12 cellular contexts compared by ENCODE assay signal in genomic region chr1:50724626-50725286, GRCh38.
DNase-seq lines count a peak whose midpoint lies in the region; ATAC-seq, FAIRE-seq and TF ChIP-seq lines count a peak whose summit lies in the region.
"Had no signal": no experiment of that assay in that cellular context is flagged by ENCODE, and none has a peak within 500 bp of the region (broad histone marks: within the 10 kb centered on the region; RNA-seq: fewer than 3 reads in every experiment).

No MANE protein-coding gene starts in this region.

- H3K27ac ChIP-seq in KOPT-K1 (ENCODE audit: low read depth, low read length, poor library complexity, severe bottlenecking) (peak overlapping the region; percentile 12), kidney (ENCODE audit: low read depth in 2 of 2, low read length in 2 of 2) (no peak overlapping the region), suprapubic skin (no peak overlapping the region)
- H3K27ac ChIP-seq: epithelial cell of prostate, pancreas had no signal

- DNase-seq in GM18507 (ENCODE audit: extremely low spot score, insufficient read length, low read depth) (peak; percentile 5), iris pigment epithelial cell (ENCODE audit: low read depth) (peak; percentile 30), kidney (no peak), suprapubic skin (ENCODE audit: low spot score in 2 of 2) (no peak), left cardiac atrium (no peak), NK-92 (lab: John Stamatoyannopoulos, UW; ENCODE audit: unreplicated experiment) (no peak)
- DNase-seq: pancreas had no signal

- no peak for TF ChIP-seq EP300 in suprapubic skin (IDR thresholded peaks at IDR 0.05)

- no peak for TF ChIP-seq POLR2A in suprapubic skin (IDR thresholded peaks at IDR 0.05)

- intact Hi-C loops in kidney (cut with DNase I) (no loop called here), left cardiac atrium (cut with DNase I) (no loop called here)

- TF ChIP-seq CTCF in kidney (IDR thresholded peaks at IDR 0.05; ENCODE audit: borderline replicate concordance, extremely low read depth, insufficient read depth) (no peak), suprapubic skin (IDR thresholded peaks at IDR 0.05) (no peak)

- H3K4me3 ChIP-seq in kidney (ENCODE audit: low read length in 2 of 2) (no peak overlapping the region), suprapubic skin (no peak overlapping the region)
- H3K4me3 ChIP-seq: pancreas had no signal

- H3K9me3 ChIP-seq in KOPT-K1 (ENCODE audit: insufficient read depth, low read length, poor library complexity, severe bottlenecking) (no peaks in the 10 kb centered on the region), kidney (ENCODE audit: control insufficient read depth in 1 of 2, low read length in 2 of 2) (no peaks in the 10 kb centered on the region), suprapubic skin (no peaks in the 10 kb centered on the region)
- H3K9me3 ChIP-seq: pancreas had no signal

- no peaks in the 10 kb centered on the region for H3K27me3 ChIP-seq in suprapubic skin
- H3K27me3 ChIP-seq: pancreas had no signal

- ATAC-seq in GM21717 (IDR thresholded peaks at IDR 0.05; ENCODE audit: unreplicated experiment) = peak; percentile 84
- no peak for ATAC-seq in left cardiac atrium
- ATAC-seq: HCT116, WTC11 had no signal

- 74% methylated on average over 4 of the region's 4 CpGs for WGBS in suprapubic skin

- peaks cover 13% of the 10 kb centered on the region for H3K36me3 ChIP-seq in KOPT-K1 (ENCODE audit: insufficient read depth, low read length)
- no peaks in the 10 kb centered on the region for H3K36me3 ChIP-seq in kidney (ENCODE audit: control insufficient read depth in 1 of 2, insufficient read depth in 2 of 2, low read length in 2 of 2)
- H3K36me3 ChIP-seq in suprapubic skin = peaks cover 3% of the 10 kb centered on the region
- H3K36me3 ChIP-seq: pancreas had no signal

- FAIRE-seq in GM18507 (lab: Jason Lieb, UNC) (peak; percentile 77), kidney (lab: Jason Lieb, UNC) (no peak)
- FAIRE-seq: pancreas had no signal

- H3K4me1 ChIP-seq in kidney (ENCODE audit: control insufficient read depth in 1 of 2, insufficient read depth in 1 of 2, low read depth in 1 of 2, low read length in 2 of 2) (no peaks in the 10 kb centered on the region), suprapubic skin (no peaks in the 10 kb centered on the region)
- H3K4me1 ChIP-seq: pancreas had no signal

- H3K9ac ChIP-seq in kidney (ENCODE audit: low read length in 2 of 2) = no peak overlapping the region

Comparison
In these comparisons a context has a peak if more than half of its experiments do, and no peak if none do; other contexts are left out.
1. DNase-seq: peak in GM18507 (single experiment) and iris pigment epithelial cell (single experiment); none in kidney (single experiment), suprapubic skin (0 of 2), left cardiac atrium (single experiment) and NK-92 (single experiment).